Comparison of ENCODE assay signal across 27 cellular contexts in the genomic region with DNA sequence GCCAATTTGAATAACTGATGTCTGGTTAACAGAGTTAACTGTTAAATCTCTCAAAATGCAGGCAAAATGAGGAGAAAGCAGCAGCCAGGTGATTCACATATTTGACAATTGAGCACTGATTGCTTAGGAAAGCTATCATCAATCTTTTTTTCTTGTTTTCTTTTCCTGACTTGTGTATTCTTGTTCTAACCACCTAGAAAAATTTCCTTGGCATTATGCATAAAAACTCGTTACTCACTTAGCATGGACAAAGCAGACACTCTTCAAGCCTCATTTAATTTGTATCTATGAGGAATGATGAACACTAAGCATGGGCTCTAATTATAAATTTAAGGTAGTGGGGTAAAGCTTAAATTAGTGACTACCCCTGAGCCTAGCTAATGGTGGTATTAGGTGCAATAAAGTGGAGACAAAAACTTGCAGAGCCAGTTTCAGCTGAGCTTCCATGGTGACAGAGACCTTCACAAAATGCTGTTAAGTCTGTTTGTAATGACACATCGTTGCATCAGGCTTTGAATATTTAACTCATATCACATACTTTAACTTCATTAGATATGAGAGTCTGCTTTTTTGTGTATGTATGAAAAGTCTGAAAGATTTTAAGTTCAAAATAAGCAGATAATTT. TPM values are rescaled to one million over a fixed set of nuclear protein-coding genes. Genes with fewer than 3 reads are reported as not detected.
DNase-seq lines count a peak whose midpoint lies in the region; ATAC-seq and TF ChIP-seq lines count a peak whose summit lies in the region.
"Had no signal": no experiment of that assay in that cellular context is flagged by ENCODE, and none has a peak within 500 bp of the region (broad histone marks: within the 10 kb centered on the region; RNA-seq: fewer than 3 reads in every experiment).

No MANE protein-coding gene starts in this region.

- intact Hi-C loops in Right ventricle myocardium inferior (cut with DNase I): no loop called here

- peak; percentile 41 for DNase-seq in NCI-H345 (lab: John Stamatoyannopoulos, UW)
- DNase-seq in NCI-H345 treated with DMSO at 0.1 percent for 48 hours (lab: John Stamatoyannopoulos, UW; ENCODE audit: unreplicated experiment): no peak
- DNase-seq in NCI-H69 (lab: John Stamatoyannopoulos, UW): peak; percentile 91
- DNase-seq in epithelial cell of esophagus (ENCODE audit: low read depth): peak; percentile 82
- no peak for DNase-seq in type B pancreatic cell (ENCODE audit: extremely low spot score, unreplicated experiment)
- DNase-seq in activated T-cell treated with anti-CD3 and anti-CD28 coated beads, Interleukin-2, amount 50 U/mL, for 4 hours: no peak
- no peak for DNase-seq in Right ventricle myocardium inferior (ENCODE audit: missing footprints)
- no peak for DNase-seq in NCI-H524 (lab: John Stamatoyannopoulos, UW)
- DNase-seq: activated CD4-positive, alpha-beta T cell treated with anti-CD3 and anti-CD28 coated beads, Interleukin-2, amount 50 U/mL, for 4 hours; endodermal cell; GF-D8; Karpas-422; natural killer cell; NCI-H1092 treated with DMSO at 0.1 percent for 48 hours; NCI-H510A; posterior cingulate gyrus; SJCRH30; stimulated activated CD4-positive, alpha-beta T cell treated with anti-CD3 and anti-CD28 coated beads, Interleukin-2, amount 100 ng/mL, for 24 hours; stimulated activated naive CD8-positive, alpha-beta T cell treated with anti-CD3 and anti-CD28 coated beads, Interleukin-15, Interleukin-2, amounts not matched to agents 100 U/mL and 50 U/mL, for 24 hours; T-helper 17 cell; WERI-Rb-1 had no signal

- H3K4me1 Mint-ChIP-seq in type B pancreatic cell (ENCODE audit: unreplicated experiment): peaks cover 4% of the 10 kb centered on the region
- H3K4me1 Mint-ChIP-seq in activated T-cell treated with anti-CD3 and anti-CD28 coated beads, Interleukin-2, amount 50 U/mL, for 4 hours (ENCODE audit: low read depth): no peaks in the 10 kb centered on the region
- H3K4me1 Mint-ChIP-seq: activated naive CD4-positive, alpha-beta T cell treated with anti-CD3 and anti-CD28 coated beads, Interleukin-2, amount 50 U/mL, for 24 hours; natural killer cell; T-helper 17 cell had no signal

- H3K36me3 Mint-ChIP-seq in type B pancreatic cell: peaks cover 3% of the 10 kb centered on the region
- no peaks in the 10 kb centered on the region for H3K36me3 Mint-ChIP-seq in activated T-cell treated with anti-CD3 and anti-CD28 coated beads, Interleukin-2, amount 50 U/mL, for 4 hours (ENCODE audit: insufficient read depth)
- H3K36me3 Mint-ChIP-seq: activated naive CD4-positive, alpha-beta T cell treated with anti-CD3 and anti-CD28 coated beads, Interleukin-2, amount 50 U/mL, for 24 hours; natural killer cell had no signal

- TF ChIP-seq CTCF in epithelial cell of esophagus (IDR thresholded peaks at IDR 0.05; ENCODE audit: insufficient read depth, low read depth, low read length, missing control alignments) (no peak), type B pancreatic cell (conservative IDR thresholded peaks at IDR 0.05) (no peak)

- H3K9me3 Mint-ChIP-seq in type B pancreatic cell: peaks cover 3% of the 10 kb centered on the region
- H3K9me3 Mint-ChIP-seq in activated T-cell treated with anti-CD3 and anti-CD28 coated beads, Interleukin-2, amount 50 U/mL, for 4 hours: peaks cover 6% of the 10 kb centered on the region
- H3K9me3 Mint-ChIP-seq: natural killer cell had no signal

- peak overlapping the region; percentile 50 for H3K4me3 Mint-ChIP-seq in type B pancreatic cell
- no peak overlapping the region for H3K4me3 Mint-ChIP-seq in activated T-cell treated with anti-CD3 and anti-CD28 coated beads, Interleukin-2, amount 50 U/mL, for 4 hours
- H3K4me3 Mint-ChIP-seq: activated naive CD4-positive, alpha-beta T cell treated with anti-CD3 and anti-CD28 coated beads, Interleukin-2, amount 50 U/mL, for 24 hours; endodermal cell; natural killer cell; T-helper 17 cell had no signal

- ATAC-seq in activated T-cell treated with anti-CD3 and anti-CD28 coated beads, Interleukin-2, amount 50 U/mL, for 4 hours: no peak
- no peak for ATAC-seq in Right ventricle myocardium inferior
- ATAC-seq: GM12878; natural killer cell; stimulated activated naive CD8-positive, alpha-beta T cell treated with anti-CD3 and anti-CD28 coated beads, Interleukin-15, Interleukin-2, amounts not matched to agents 100 U/mL and 50 U/mL, for 24 hours; T-helper 17 cell had no signal

- H3K27ac Mint-ChIP-seq in type B pancreatic cell: peak overlapping the region; percentile 75
- H3K27ac Mint-ChIP-seq: activated naive CD4-positive, alpha-beta T cell treated with anti-CD3 and anti-CD28 coated beads, Interleukin-2, amount 50 U/mL, for 24 hours; endodermal cell; natural killer cell; T-helper 17 cell had no signal

- no peak overlapping the region for H3K4me3 ChIP-seq in epithelial cell of esophagus (ENCODE audit: low read length)
- H3K4me3 ChIP-seq: BLaER1, GM12878, hepatocyte, SJCRH30, tibial nerve had no signal

- H3K27me3 Mint-ChIP-seq in type B pancreatic cell: no peaks in the 10 kb centered on the region
- H3K27me3 Mint-ChIP-seq in activated T-cell treated with anti-CD3 and anti-CD28 coated beads, Interleukin-2, amount 50 U/mL, for 4 hours (ENCODE audit: low read depth): no peaks in the 10 kb centered on the region
- H3K27me3 Mint-ChIP-seq: activated naive CD4-positive, alpha-beta T cell treated with anti-CD3 and anti-CD28 coated beads, Interleukin-2, amount 50 U/mL, for 24 hours; T-helper 17 cell had no signal

RNA-seq across cellular contexts. Expression of a gene that starts 52.0 kb away (rescaled TPM):
- total RNA-seq in type B pancreatic cell (ENCODE audit: low replicate concordance): 2.0 and 5.3 TPM in 2 replicates
- total RNA-seq in activated T-cell treated with anti-CD3 and anti-CD28 coated beads, Interleukin-2, amount 50 U/mL, for 4 hours: not detected
- total RNA-seq in Right ventricle myocardium inferior: 6.2 TPM
- total RNA-seq: natural killer cell, OCI-LY7, T-helper 17 cell had no signal

Comparison
In these comparisons a context has a peak if more than half of its experiments do, and no peak if none do; other contexts are left out.
1. DNase-seq: peak in NCI-H345 (single experiment), NCI-H69 (single experiment) and epithelial cell of esophagus (single experiment); none in NCI-H345 treated with DMSO at 0.1 percent for 48 hours (single experiment), type B pancreatic cell (single experiment), activated T-cell treated with anti-CD3 and anti-CD28 coated beads, Interleukin-2, amount 50 U/mL, for 4 hours (single experiment), Right ventricle myocardium inferior (single experiment) and NCI-H524 (0 of 2).